35 cellular contexts compared by ENCODE assay signal in the genomic region with DNA sequence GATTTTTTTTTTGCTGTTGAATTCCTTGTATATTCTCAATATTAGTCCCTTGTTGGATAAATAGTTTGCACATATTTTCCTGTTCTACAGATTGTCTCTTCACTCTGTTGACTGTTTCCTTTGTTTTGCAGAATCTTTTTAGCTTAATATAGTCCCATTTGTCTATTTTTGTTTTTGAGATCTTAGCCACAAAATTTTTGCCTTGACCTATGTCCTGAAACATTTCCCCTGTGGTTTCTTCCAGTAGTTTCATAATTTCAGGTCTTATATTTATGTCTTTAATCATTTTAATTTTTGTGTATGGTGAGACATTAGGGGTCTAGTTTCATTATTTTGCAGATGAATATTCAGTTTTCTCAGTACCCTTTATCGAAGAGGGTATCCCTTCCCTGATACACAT.
"Had no signal": no experiment of that assay in that cellular context is flagged by ENCODE, and none has a peak within 500 bp of the region (broad histone marks: within the 10 kb centered on the region; RNA-seq: fewer than 3 reads in every experiment).

No MANE protein-coding gene starts in this region.

- H3K4me3 Mint-ChIP-seq: activated B cell treated with CpG ODN at 0.5 μM for 24 hours; activated CD4-positive, alpha-beta memory T cell treated with anti-CD3 and anti-CD28 coated beads, Interleukin-2, amount 10 ng/mL, durations not matched to agents 7 days and 5 days; activated CD8-positive, alpha-beta memory T cell treated with anti-CD3 and anti-CD28 coated beads, Interleukin-2, amount 10 ng/mL, durations not matched to agents 7 days and 5 days; activated naive CD4-positive, alpha-beta T cell treated with anti-CD3 and anti-CD28 coated beads, Interleukin-2, amount 10 ng/mL, durations not matched to agents 7 days and 5 days; activated naive CD8-positive, alpha-beta T cell; activated naive CD8-positive, alpha-beta T cell treated with anti-CD3 and anti-CD28 coated beads, Interleukin-2, amount 50 U/mL, for 24 hours had no signal

- H3K4me2 ChIP-seq: SK-N-SH had no signal

- H3K27me3 ChIP-seq: brain microvascular endothelial cell, Peyer's patch, SJSA1 had no signal

- H3K27ac ChIP-seq: brain microvascular endothelial cell, Peyer's patch, SJSA1, VCaP had no signal

- H3K4me1 ChIP-seq: Peyer's patch had no signal

- H3K36me3 ChIP-seq: brain microvascular endothelial cell, Peyer's patch had no signal

- DNase-seq: activated B cell treated with CpG ODN at 0.5 μM for 24 hours; activated CD4-positive, alpha-beta memory T cell treated with anti-CD3 and anti-CD28 coated beads, Interleukin-2, amount 10 ng/mL, durations not matched to agents 7 days and 5 days; activated CD4-positive, alpha-beta T cell treated with anti-CD3 and anti-CD28 coated beads for 1 hour; activated CD4-positive, alpha-beta T cell treated with anti-CD3 and anti-CD28 coated beads for 48 hours; activated CD8-positive, alpha-beta memory T cell treated with anti-CD3 and anti-CD28 coated beads for 24 hours; activated CD8-positive, alpha-beta memory T cell treated with anti-CD3 and anti-CD28 coated beads, Interleukin-2, amount 10 ng/mL, durations not matched to agents 7 days and 5 days; activated CD8-positive, alpha-beta memory T cell treated with anti-CD3 and anti-CD28 coated beads, Interleukin-2, amount 50 U/mL, for 48 hours; activated effector memory CD4-positive, alpha-beta T cell treated with Interleukin-2 at 50 U/mL for 16 hours; activated naive CD4-positive, alpha-beta T cell treated with anti-CD3 and anti-CD28 coated beads, Interleukin-2, amount 10 ng/mL, durations not matched to agents 7 days and 5 days; activated naive CD8-positive, alpha-beta T cell treated with anti-CD3 and anti-CD28 coated beads, Interleukin-2, amount 50 U/mL, for 24 hours; activated T-cell treated with anti-CD3 and anti-CD28 coated beads, Interleukin-2, amount 50 U/mL, for 48 hours; amniotic stem cell; aorta; brain microvascular endothelial cell; central memory CD4-positive, alpha-beta T cell; Kasumi-1; MM.1S; MV-4-11; NCI-H1092; NCI-H1436 treated with DMSO at 0.1 percent for 48 hours; NCI-H1694 treated with DMSO at 0.1 percent for 48 hours; NCI-H2029; NCI-H345; NCI-H524 treated with DMSO at 0.1 percent for 48 hours; NK-92 treated with Interleukin-12 subunit alpha and Interleukin-12 subunit beta, amount 100 ng/mL, for 24 hours; Peyer's patch; RPMI8226; SHP77 treated with DMSO at 0.1 percent for 48 hours; SK-N-SH; T-helper 1 cell; T-helper 2 cell; T-helper 9 cell had no signal

- H3K27me3 Mint-ChIP-seq: activated B cell treated with CpG ODN at 0.5 μM for 24 hours; activated CD4-positive, alpha-beta memory T cell treated with anti-CD3 and anti-CD28 coated beads, Interleukin-2, amount 10 ng/mL, durations not matched to agents 7 days and 5 days; activated CD8-positive, alpha-beta memory T cell treated with anti-CD3 and anti-CD28 coated beads, Interleukin-2, amount 10 ng/mL, durations not matched to agents 7 days and 5 days; activated naive CD4-positive, alpha-beta T cell treated with anti-CD3 and anti-CD28 coated beads, Interleukin-2, amount 10 ng/mL, durations not matched to agents 7 days and 5 days; activated naive CD8-positive, alpha-beta T cell; activated naive CD8-positive, alpha-beta T cell treated with anti-CD3 and anti-CD28 coated beads, Interleukin-2, amount 50 U/mL, for 24 hours had no signal

- H3K27ac Mint-ChIP-seq: activated B cell treated with CpG ODN at 0.5 μM for 24 hours; activated CD4-positive, alpha-beta memory T cell treated with anti-CD3 and anti-CD28 coated beads, Interleukin-2, amount 10 ng/mL, durations not matched to agents 7 days and 5 days; activated CD8-positive, alpha-beta memory T cell treated with anti-CD3 and anti-CD28 coated beads, Interleukin-2, amount 10 ng/mL, durations not matched to agents 7 days and 5 days; activated naive CD4-positive, alpha-beta T cell treated with anti-CD3 and anti-CD28 coated beads, Interleukin-2, amount 10 ng/mL, durations not matched to agents 7 days and 5 days; activated naive CD8-positive, alpha-beta T cell; activated naive CD8-positive, alpha-beta T cell treated with anti-CD3 and anti-CD28 coated beads, Interleukin-2, amount 50 U/mL, for 24 hours had no signal

- ATAC-seq: activated CD8-positive, alpha-beta memory T cell treated with anti-CD3 and anti-CD28 coated beads, Interleukin-2, amount 10 ng/mL, durations not matched to agents 7 days and 5 days; activated naive CD8-positive, alpha-beta T cell treated with anti-CD3 and anti-CD28 coated beads, Interleukin-2, amount 50 U/mL, for 24 hours had no signal

- H3K9ac ChIP-seq: SK-N-SH had no signal

- H3K9me3 ChIP-seq: SJSA1 had no signal

- H3K4me3 ChIP-seq: Peyer's patch, SJSA1 had no signal
